In genomic region chr1:180103819-180104218, GRCh38 we compare ENCODE assay signal across 16 cellular contexts. TPM values are rescaled to one million over a fixed set of nuclear protein-coding genes. Genes with fewer than 3 reads are reported as not detected.
DNase-seq lines count a peak whose midpoint lies in the region; ATAC-seq, FAIRE-seq and TF ChIP-seq lines count a peak whose summit lies in the region.
"Had no signal": no experiment of that assay in that cellular context is flagged by ENCODE, and none has a peak within 500 bp of the region (broad histone marks: within the 10 kb centered on the region; RNA-seq: fewer than 3 reads in every experiment).

No MANE protein-coding gene starts in this region.

- WGBS in pancreas, 2 donors: 97 to 99% methylated on average over 1 of the region's 1 CpG
- WGBS in hepatocyte (ENCODE audit: low lambda C conversion rate, missing lambda C conversion rate): 94% methylated on average over 1 of the region's 1 CpG

- intact Hi-C loops in pancreas (cut with DNase I): no loop called here

- no peaks in the 10 kb centered on the region for H3K9me2 ChIP-seq in hepatocyte (replicated peaks; ENCODE audit: insufficient read depth)

- peaks cover 0 to 22% (median 0%) of the 10 kb centered on the region in 3 donors for H3K36me3 ChIP-seq in pancreas
- no peaks in the 10 kb centered on the region for H3K36me3 ChIP-seq in hepatocyte (replicated peaks; ENCODE audit: insufficient read depth, low read depth)

- H3K4me3 ChIP-seq in pancreas (no peak overlapping the region), hepatocyte (no peak overlapping the region)
- H3K4me3 ChIP-seq: BLaER1 treated with 17β-estradiol and CSF1 and Interleukin-3, amounts not matched to agents 10 nM and 100 nM; GM12878 had no signal

- FAIRE-seq in RCC 7860 (lab: Jason Lieb, UNC) (peak; percentile 96), endometrium (lab: Jason Lieb, UNC) (peak; percentile 97), pancreas (lab: Jason Lieb, UNC) (peak; percentile 99)
- FAIRE-seq: GM19239, H1, HepG2 had no signal

- H3K27me3 ChIP-seq in pancreas: no peaks in the 10 kb centered on the region
- no peaks in the 10 kb centered on the region for H3K27me3 ChIP-seq in hepatocyte
- H3K27me3 ChIP-seq: BLaER1 treated with 17β-estradiol and CSF1 and Interleukin-3, amounts not matched to agents 10 nM and 100 nM had no signal

- H3K27ac ChIP-seq in pancreas (no peak overlapping the region), hepatocyte (no peak overlapping the region)
- H3K27ac ChIP-seq: BLaER1 treated with 17β-estradiol and CSF1 and Interleukin-3, amounts not matched to agents 10 nM and 100 nM had no signal

- H4K20me1 ChIP-seq in hepatocyte (ENCODE audit: insufficient read depth, poor library complexity, severe bottlenecking): no peaks in the 10 kb centered on the region
- H4K20me1 ChIP-seq: BLaER1 treated with 17β-estradiol and CSF1 and Interleukin-3, amounts not matched to agents 10 nM and 100 nM had no signal

- no peak overlapping the region for H2AFZ ChIP-seq in hepatocyte

- ATAC-seq in pancreas: no peak
- ATAC-seq: CD8-positive, alpha-beta T cell; GM12878; HepG2 had no signal

- H3K9me3 ChIP-seq in pancreas: no peaks in the 10 kb centered on the region
- no peaks in the 10 kb centered on the region for H3K9me3 ChIP-seq in hepatocyte (ENCODE audit: low read depth)
- H3K9me3 ChIP-seq: BLaER1 treated with 17β-estradiol and CSF1 and Interleukin-3, amounts not matched to agents 10 nM and 100 nM had no signal

- no peaks in the 10 kb centered on the region for H3K79me2 ChIP-seq in hepatocyte

- no peak overlapping the region for H3K4me2 ChIP-seq in hepatocyte
- H3K4me2 ChIP-seq: BLaER1 treated with 17β-estradiol and CSF1 and Interleukin-3, amounts not matched to agents 10 nM and 100 nM had no signal

- TF ChIP-seq CTCF in pancreas (IDR thresholded peaks at IDR 0.05) (no peak), hepatocyte (IDR thresholded peaks at IDR 0.05; ENCODE audit: poor library complexity) (no peak)

- DNase-seq in RCC 7860 (ENCODE audit: low spot score) (no peak), pancreas (no peak), hepatocyte (ENCODE audit: low spot score) (no peak), SHP77 (lab: John Stamatoyannopoulos, UW) (no peak), A172 (ENCODE audit: low spot score) (no peak), SW480 (ENCODE audit: low spot score) (no peak)
- DNase-seq: Calu3; CD8-positive, alpha-beta T cell; DMS79 treated with DMSO at 0.1 percent for 48 hours; H9 had no signal

- H3K4me1 ChIP-seq in pancreas (no peaks in the 10 kb centered on the region), hepatocyte (ENCODE audit: insufficient read depth) (no peaks in the 10 kb centered on the region)

RNA-seq across cellular contexts. Expression of gene QSOX1, which starts 50.9 kb away (rescaled TPM):
- total RNA-seq in pancreas (100 to 1,000 TPM in 4 of 6 donors, 10 to 100 TPM in 2; 67.5 to 143 (median 123) TPM), hepatocyte (176 and 257 TPM in 2 replicates)
- polyA plus RNA-seq in pancreas (100 to 1,000 TPM in 1 of 2 donors, 10 to 100 TPM in 1; 85.1 to 117 TPM), hepatocyte (225 and 263 TPM in 2 replicates)
- total RNA-seq in A172 (2014; rRNA removed; shearing (Covaris generic)): 222 and 273 TPM in 2 replicates
